In the genomic region with DNA sequence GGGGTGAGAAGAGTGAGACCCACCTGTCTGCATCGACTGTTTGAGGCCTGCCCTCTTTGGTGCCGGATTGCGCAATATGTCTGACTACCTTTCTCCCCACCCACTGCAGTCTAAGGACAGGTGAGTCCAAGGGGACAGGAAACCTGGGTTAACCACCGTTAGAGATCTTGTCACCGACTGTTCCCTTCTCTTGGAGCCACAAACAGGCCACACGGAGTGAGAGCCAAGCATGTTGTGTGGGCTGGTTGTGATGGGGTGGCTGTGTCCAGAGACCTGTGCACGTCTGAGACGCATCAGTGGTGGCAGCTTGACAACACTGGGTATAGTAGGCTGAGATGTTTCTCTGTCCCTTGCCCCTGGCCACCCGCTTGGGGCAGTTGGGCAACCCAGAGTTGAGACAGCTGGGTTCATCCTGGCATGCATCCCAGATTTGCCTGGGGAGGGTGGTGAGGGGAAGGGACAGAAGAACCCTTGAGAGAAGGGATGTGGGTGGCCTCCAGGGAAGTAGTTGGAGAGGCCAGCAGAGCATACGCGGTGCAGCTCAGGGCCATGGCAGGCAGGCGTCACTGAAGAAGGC, we compare ENCODE assay signal across 8 cellular contexts. TPM values are rescaled to one million over a fixed set of nuclear protein-coding genes. Genes with fewer than 3 reads are reported as not detected.
DNase-seq lines count a peak whose midpoint lies in the region; ATAC-seq, FAIRE-seq and TF ChIP-seq lines count a peak whose summit lies in the region.

No MANE protein-coding gene starts in this region.

- H3K4me1 Mint-ChIP-seq in Calu3 (ENCODE audit: low read depth, unreplicated experiment) = peaks cover 46% of the 10 kb centered on the region
- peaks cover 52% of the 10 kb centered on the region for H3K4me1 Mint-ChIP-seq in glutamatergic neuron (ENCODE audit: low read depth, unreplicated experiment)

- intact Hi-C loops in Calu3 (cut with micrococcal nuclease; ENCODE audit: unreplicated experiment) = no loop called here
- intact Hi-C loops in sciatic nerve (cut with DNase I) = no loop called here

- CTCF ChIA-PET in Calu3 (lab: Charles Lee) = no interaction called here

- peaks cover 74% of the 10 kb centered on the region for H3K36me3 Mint-ChIP-seq in Calu3 (ENCODE audit: insufficient read depth, unreplicated experiment)
- no peaks in the 10 kb centered on the region for H3K36me3 Mint-ChIP-seq in glutamatergic neuron (ENCODE audit: unreplicated experiment)

- no peak for TF ChIP-seq CTCF in Calu3 (IDR thresholded peaks at IDR 0.05; ENCODE audit: unreplicated experiment)
- TF ChIP-seq CTCF in glutamatergic neuron (IDR thresholded peaks at IDR 0.05; ENCODE audit: partially characterized antibody, unreplicated experiment) = no peak

- no peak for DNase-seq in Calu3
- DNase-seq in RCC 7860 (ENCODE audit: low spot score) = peak; percentile 12
- DNase-seq in glutamatergic neuron = peak; percentile 13
- peak; percentile 88 for DNase-seq in sciatic nerve (ENCODE audit: low spot score)
- no peak for DNase-seq in HPDE6-E6E7 (ENCODE audit: extremely low spot score)
- DNase-seq in stimulated activated CD4-positive, alpha-beta T cell treated with anti-CD3 and anti-CD28 coated beads, Interleukin-12 subunit alpha, Interleukin-12 subunit beta, amount 100 ng/mL, for 4 hours = no peak

- no peak for FAIRE-seq in RCC 7860 (lab: Jason Lieb, UNC)

- no TSS peak for BruUV-seq in Calu3 (replicated peaks; lab: Mats Ljungman, UMichigan)

- no peaks in the 10 kb centered on the region for H3K9me3 Mint-ChIP-seq in Calu3 (ENCODE audit: low read depth, unreplicated experiment)
- peaks cover 9% of the 10 kb centered on the region for H3K9me3 Mint-ChIP-seq in glutamatergic neuron (ENCODE audit: unreplicated experiment)

- no peaks in the 10 kb centered on the region for H3K27me3 Mint-ChIP-seq in Calu3 (ENCODE audit: unreplicated experiment)
- peaks cover 13% of the 10 kb centered on the region for H3K27me3 Mint-ChIP-seq in glutamatergic neuron (ENCODE audit: unreplicated experiment)

- H3K4me3 Mint-ChIP-seq in Calu3 (ENCODE audit: low read depth, unreplicated experiment) (peak overlapping the region; percentile 45), glutamatergic neuron (ENCODE audit: unreplicated experiment) (peak overlapping the region; percentile 38)

- ATAC-seq in sciatic nerve = peak; percentile 76
- ATAC-seq in GM21423 (IDR thresholded peaks at IDR 0.05; ENCODE audit: unreplicated experiment) = no peak
- no peak for ATAC-seq in HG02763 (IDR thresholded peaks at IDR 0.05; ENCODE audit: unreplicated experiment)

- peak overlapping the region; percentile 89 for H3K27ac Mint-ChIP-seq in Calu3 (ENCODE audit: unreplicated experiment)
- no peak overlapping the region for H3K27ac Mint-ChIP-seq in glutamatergic neuron (ENCODE audit: unreplicated experiment)

RNA-seq across cellular contexts. Expression of gene MPRIP, which starts 21.4 kb away (rescaled TPM):
- 338 and 423 TPM in 2 replicates for total RNA-seq in Calu3 (2022)
- total RNA-seq in glutamatergic neuron (ENCODE audit: unreplicated experiment) = 863 TPM
- total RNA-seq in sciatic nerve = 500 TPM

Comparison
In these comparisons a context has a peak if more than half of its experiments do, and no peak if none do; other contexts are left out.
1. DNase-seq: peak in RCC 7860 (single experiment), glutamatergic neuron (single experiment) and sciatic nerve (single experiment); none in Calu3 (single experiment), HPDE6-E6E7 (single experiment) and stimulated activated CD4-positive, alpha-beta T cell treated with anti-CD3 and anti-CD28 coated beads, Interleukin-12 subunit alpha, Interleukin-12 subunit beta, amount 100 ng/mL, for 4 hours (single experiment).